28 cellular contexts compared by ENCODE assay signal in genomic region chr16:15847621-15848175, GRCh38. TPM values are rescaled to one million over a fixed set of nuclear protein-coding genes. Genes with fewer than 3 reads are reported as not detected.
DNase-seq lines count a peak whose midpoint lies in the region; ATAC-seq and TF ChIP-seq lines count a peak whose summit lies in the region.
"Had no signal": no experiment of that assay in that cellular context is flagged by ENCODE, and none has a peak within 500 bp of the region (broad histone marks: within the 10 kb centered on the region; RNA-seq: fewer than 3 reads in every experiment).

No MANE protein-coding gene starts in this region.

- H3K4me1 Mint-ChIP-seq in activated CD8-positive, alpha-beta T cell treated with anti-CD3 and anti-CD28 coated beads, Interleukin-2, amount 10 ng/mL, durations not matched to agents 7 days and 5 days (ENCODE audit: low read depth) = no peaks in the 10 kb centered on the region
- H3K4me1 Mint-ChIP-seq: CD4-positive, alpha-beta memory T cell had no signal

- H3K79me1 ChIP-seq in trophoblast cell (ENCODE audit: low read length) = no peaks in the 10 kb centered on the region

- TF ChIP-seq CTCF in coronary artery (IDR thresholded peaks at IDR 0.05) = no peak
- no peak for TF ChIP-seq CTCF in gastroesophageal sphincter (IDR thresholded peaks at IDR 0.05)
- no peak for TF ChIP-seq CTCF in tibial artery (IDR thresholded peaks at IDR 0.05)
- no peak for TF ChIP-seq CTCF in mammary epithelial cell (conservative IDR thresholded peaks at IDR 0.05 in 1 of 2, IDR thresholded peaks at IDR 0.05 in 1 of 2; ENCODE audit: extremely low read depth in 1 of 2, insufficient read depth in 1 of 2, low read depth in 1 of 2, low read length in 2 of 2)

- 23 to 33% methylated on average over 6 to 8 of the region's 9 CpGs for WGBS in gastroesophageal sphincter (ENCODE audit: low coverage in 1 of 2), 2 donors
- WGBS in trophoblast cell (ENCODE audit: extremely low coverage, insufficient coverage, insufficient read length) = no CpG with 5 or more reads among the region's 9 CpGs
- WGBS in mammary epithelial cell (ENCODE audit: low coverage, missing lambda C conversion rate) = 66% methylated on average over 9 of the region's 9 CpGs

- no peak for TF ChIP-seq POLR2A in gastroesophageal sphincter (IDR thresholded peaks at IDR 0.05)

- CTCF ChIA-PET in mammary epithelial cell (lab: Charles Lee; ENCODE audit: low non-redundant PET) = no interaction called here
- CTCF ChIA-PET in activated CD8-positive, alpha-beta T cell treated with anti-CD3 and anti-CD28 coated beads, Interleukin-2, amount 10 ng/mL, durations not matched to agents 7 days and 5 days (lab: Charles Lee) = interaction anchor here (1.0 to 1.5 kb wide), 3 partner anchors 9 to 26 kb away, joined by 3 to 4 read pairs (median 3); partner anchors contain the start of gene MYH11

- H3K14ac ChIP-seq in trophoblast cell (ENCODE audit: low read length) = no peak overlapping the region

- no peaks in the 10 kb centered on the region for H3K36me3 Mint-ChIP-seq in activated CD8-positive, alpha-beta T cell treated with anti-CD3 and anti-CD28 coated beads, Interleukin-2, amount 10 ng/mL, durations not matched to agents 7 days and 5 days (ENCODE audit: low read depth)
- H3K36me3 Mint-ChIP-seq: CD4-positive, alpha-beta memory T cell had no signal

- H2BK12ac ChIP-seq in trophoblast cell (ENCODE audit: low read length) = no peak overlapping the region

- no peak overlapping the region for H3K4me3 Mint-ChIP-seq in activated CD8-positive, alpha-beta T cell treated with anti-CD3 and anti-CD28 coated beads, Interleukin-2, amount 10 ng/mL, durations not matched to agents 7 days and 5 days
- H3K4me3 Mint-ChIP-seq: CD4-positive, alpha-beta memory T cell had no signal

- no peak overlapping the region for H4K91ac ChIP-seq in trophoblast cell (ENCODE audit: low read depth, low read length)

- intact Hi-C loops in tibial artery (cut with DNase I; ENCODE audit: low total_unique reads) (loop anchor here (5.0 kb wide), 1 partner anchor 75 kb away; no protein-coding TSS in a partner anchor), mammary epithelial cell (cut with micrococcal nuclease) (no loop called here)

- H3K27me3 Mint-ChIP-seq in activated CD8-positive, alpha-beta T cell treated with anti-CD3 and anti-CD28 coated beads, Interleukin-2, amount 10 ng/mL, durations not matched to agents 7 days and 5 days (ENCODE audit: low read depth) = peaks cover 6% of the 10 kb centered on the region
- H3K27me3 Mint-ChIP-seq: CD4-positive, alpha-beta memory T cell had no signal

- H3K36me3 ChIP-seq in gastroesophageal sphincter = peaks cover 0 to 59% of the 10 kb centered on the region in 2 donors
- H3K36me3 ChIP-seq in trophoblast cell (ENCODE audit: control insufficient read depth in 1 of 2, insufficient read depth in 2 of 2, low read length in 2 of 2) = no peaks in the 10 kb centered on the region
- peaks cover 5 to 41% (median 11%) of the 10 kb centered on the region in 3 donors for H3K36me3 ChIP-seq in tibial artery
- H3K36me3 ChIP-seq in mammary epithelial cell (ENCODE audit: insufficient read depth, low read length) = no peaks in the 10 kb centered on the region

- H3K9ac ChIP-seq in trophoblast cell (ENCODE audit: low read length) (peak overlapping the region; percentile 63), mammary epithelial cell (ENCODE audit: insufficient read depth, low read length) (no peak overlapping the region)
- H3K9ac ChIP-seq: GM23248 had no signal

- no peak overlapping the region for H2AK5ac ChIP-seq in trophoblast cell (ENCODE audit: low read length)

- no peak for TF ChIP-seq EP300 in gastroesophageal sphincter (IDR thresholded peaks at IDR 0.05)

- H3K27ac ChIP-seq in coronary artery = peak overlapping the region; percentile 87 to 88
- peak overlapping the region; percentile 74 to 95 (median 85) for H3K27ac ChIP-seq in gastroesophageal sphincter
- no peak overlapping the region for H3K27ac ChIP-seq in trophoblast cell (ENCODE audit: low read depth, low read length)
- peak overlapping the region; percentile 89 to 97 for H3K27ac ChIP-seq in tibial artery
- no peak overlapping the region for H3K27ac ChIP-seq in mammary epithelial cell (ENCODE audit: insufficient read depth, low read depth, low read length)
- H3K27ac ChIP-seq: GM23248, RWPE1 had no signal

- H4K20me1 ChIP-seq in mammary epithelial cell (ENCODE audit: insufficient read depth, low read length) = no peaks in the 10 kb centered on the region

- H2BK5ac ChIP-seq in trophoblast cell (ENCODE audit: low read depth, low read length, poor library complexity) = no peak overlapping the region

- dilution Hi-C loops in mammary epithelial cell (cut with HindIII; ENCODE audit: low sequenced_read_pairs) = no loop called here

- H2AFZ ChIP-seq in trophoblast cell (ENCODE audit: insufficient read depth, low read length, poor library complexity) (no peak overlapping the region), mammary epithelial cell (ENCODE audit: low read depth, low read length) (no peak overlapping the region)
- H2AFZ ChIP-seq: GM23248 had no signal

- no peak overlapping the region for H3K18ac ChIP-seq in trophoblast cell (ENCODE audit: low read length)

- no peak for DNase-seq in coronary artery (ENCODE audit: low spot score)
- DNase-seq in trophoblast cell = no peak
- peak in 1 of 2 donors; percentile 58 for DNase-seq in tibial artery
- no peak for DNase-seq in mammary epithelial cell
- DNase-seq in activated CD8-positive, alpha-beta T cell treated with anti-CD3 and anti-CD28 coated beads, Interleukin-2, amount 10 ng/mL, durations not matched to agents 7 days and 5 days = no peak
- DNase-seq: C1 segment of cervical spinal cord; CD4-positive, alpha-beta memory T cell; COR-L47; DMS 273 treated with DMSO at 0.1 percent for 48 hours; GF-D8; GM23248; H7; KBM-7; NCI-H1105 treated with DMSO at 0.1 percent for 48 hours; NCI-H146; NCI-H2029; NCI-H2227 treated with DMSO at 0.1 percent for 48 hours; NCI-H510A; NCI-H69; SHP77 had no signal

- H3K4me1 ChIP-seq in gastroesophageal sphincter (peaks cover 0 to 92% (median 0%) of the 10 kb centered on the region in 3 donors), trophoblast cell (ENCODE audit: control insufficient read depth in 1 of 2, insufficient read depth in 2 of 2, low read length in 2 of 2) (no peaks in the 10 kb centered on the region), tibial artery (peaks cover 0 to 99% (median 45%) of the 10 kb centered on the region in 4 donors), mammary epithelial cell (ENCODE audit: insufficient read depth, low read length) (no peaks in the 10 kb centered on the region)

- H3K27ac Mint-ChIP-seq in activated CD8-positive, alpha-beta T cell treated with anti-CD3 and anti-CD28 coated beads, Interleukin-2, amount 10 ng/mL, durations not matched to agents 7 days and 5 days = no peak overlapping the region

- H4K12ac ChIP-seq in trophoblast cell (ENCODE audit: low read depth, low read length) = no peak overlapping the region

- H3K79me2 ChIP-seq in trophoblast cell (ENCODE audit: control insufficient read depth, insufficient read depth, low read length, poor library complexity) (no peaks in the 10 kb centered on the region), mammary epithelial cell (ENCODE audit: insufficient read depth, low read length) (no peaks in the 10 kb centered on the region)

- H3K9me3 ChIP-seq in gastroesophageal sphincter (no peaks in the 10 kb centered on the region), trophoblast cell (ENCODE audit: insufficient read depth, low read depth, low read length) (no peaks in the 10 kb centered on the region), tibial artery (no peaks in the 10 kb centered on the region), mammary epithelial cell (replicated peaks; ENCODE audit: insufficient read depth, low read length) (no peaks in the 10 kb centered on the region)

- no peak overlapping the region for H3K4me2 ChIP-seq in trophoblast cell (ENCODE audit: low read length)
- H3K4me2 ChIP-seq in mammary epithelial cell (ENCODE audit: insufficient read depth, low read depth, low read length) = no peak overlapping the region

- in situ Hi-C loops in mammary epithelial cell (cut with MboI; ENCODE audit: low sequenced_read_pairs in 2 of 2) = no loop called here

- H3K27me3 ChIP-seq in gastroesophageal sphincter (no peaks in the 10 kb centered on the region), trophoblast cell (ENCODE audit: insufficient read depth, low read length) (no peaks in the 10 kb centered on the region), tibial artery (no peaks in the 10 kb centered on the region), mammary epithelial cell (ENCODE audit: insufficient read depth, low read length) (peaks cover 3% of the 10 kb centered on the region)

- H4K8ac ChIP-seq in trophoblast cell (ENCODE audit: low read depth, low read length) = no peak overlapping the region

- H3K23ac ChIP-seq in trophoblast cell (ENCODE audit: low read length) = no peak overlapping the region

- POLR2A ChIA-PET in activated CD8-positive, alpha-beta T cell treated with anti-CD3 and anti-CD28 coated beads, Interleukin-2, amount 10 ng/mL, durations not matched to agents 7 days and 5 days (lab: Charles Lee) = no interaction called here

- BruUV-seq in mammary epithelial cell (replicated peaks; lab: Mats Ljungman, UMichigan) = no TSS peak

- H3K4me3 ChIP-seq in coronary artery (peak overlapping the region; percentile 76), gastroesophageal sphincter (peak overlapping the region in 1 of 2 donors; percentile 70), trophoblast cell (ENCODE audit: low read depth, low read length) (no peak overlapping the region), tibial artery (peak overlapping the region; percentile 61 to 74), mammary epithelial cell (replicated peaks in 1 of 3; ENCODE audit: insufficient read depth in 1 of 3, low read depth in 2 of 3, low read length in 3 of 3) (no peak overlapping the region)
- H3K4me3 ChIP-seq: GM23248 had no signal

- no peak overlapping the region for H3K4ac ChIP-seq in trophoblast cell (ENCODE audit: low read depth, low read length)

- no peaks in the 10 kb centered on the region for H3K9me3 Mint-ChIP-seq in activated CD8-positive, alpha-beta T cell treated with anti-CD3 and anti-CD28 coated beads, Interleukin-2, amount 10 ng/mL, durations not matched to agents 7 days and 5 days (ENCODE audit: insufficient read depth)
- H3K9me3 Mint-ChIP-seq: CD4-positive, alpha-beta memory T cell had no signal

- ATAC-seq in gastroesophageal sphincter (peak; percentile 14), HG02840 (IDR thresholded peaks at IDR 0.05; ENCODE audit: low FRiP score, unreplicated experiment) (no peak), GM21526 (IDR thresholded peaks at IDR 0.05; ENCODE audit: low FRiP score, unreplicated experiment) (no peak)
- no peak for ATAC-seq in activated CD8-positive, alpha-beta T cell treated with anti-CD3 and anti-CD28 coated beads, Interleukin-2, amount 10 ng/mL, durations not matched to agents 7 days and 5 days
- ATAC-seq: Panc1 had no signal

- no peak overlapping the region for H2BK120ac ChIP-seq in trophoblast cell (ENCODE audit: insufficient read depth, low read length, poor library complexity)

RNA-seq across cellular contexts. Expression of gene MYH11, which starts 9.1 kb away (rescaled TPM):
- total RNA-seq in gastroesophageal sphincter (over 10,000 TPM in 3 of 4 donors, 1,000 to 10,000 TPM in 1; 7,231 to 23,237 (median 11,307) TPM), mammary epithelial cell (under 1 TPM in 1 of 2 donors, not detected in 1; 0.33 TPM)
- polyA plus RNA-seq in trophoblast cell (2013) = 0.05 and 0.12 TPM in 2 replicates
- polyA plus RNA-seq in mammary epithelial cell = not detected
- not detected for polyA minus RNA-seq in mammary epithelial cell
- total RNA-seq in activated CD8-positive, alpha-beta T cell treated with anti-CD3 and anti-CD28 coated beads, Interleukin-2, amount 10 ng/mL, durations not matched to agents 7 days and 5 days = not detected
- total RNA-seq: A673, GM23248, H7, MCF 10A, SK-MEL-5 had no signal

RNA-seq across cellular contexts. Expression of gene CEP20, which starts 40.7 kb away (rescaled TPM):
- total RNA-seq in gastroesophageal sphincter (10 to 100 TPM; 34.1 to 66.9 (median 49.6) TPM), mammary epithelial cell (10 to 100 TPM; 40.1 to 45.8 TPM)
- polyA plus RNA-seq in trophoblast cell (2013) = 32.0 and 33.0 TPM in 2 replicates
- 17.7 TPM for polyA plus RNA-seq in mammary epithelial cell
- 8.6 TPM for polyA minus RNA-seq in mammary epithelial cell
- total RNA-seq in activated CD8-positive, alpha-beta T cell treated with anti-CD3 and anti-CD28 coated beads, Interleukin-2, amount 10 ng/mL, durations not matched to agents 7 days and 5 days = 10 to 100 TPM; 38.8 to 45.0 TPM

Comparison
In these comparisons a context has a peak if more than half of its experiments do, and no peak if none do; other contexts are left out.
1. H3K27ac ChIP-seq: peak in coronary artery (2 of 2), gastroesophageal sphincter (4 of 4) and tibial artery (2 of 2); none in trophoblast cell (single experiment) and mammary epithelial cell (single experiment).
2. H3K4me3 ChIP-seq: peak in coronary artery (single experiment) and tibial artery (2 of 2); none in trophoblast cell (single experiment) and mammary epithelial cell (0 of 3).
3. RNA of gene MYH11, which starts 9.1 kb away (total RNA-seq): 7,231 to 23,237 TPM in gastroesophageal sphincter; 0.33 TPM in mammary epithelial cell and not detected in activated CD8-positive, alpha-beta T cell treated with anti-CD3 and anti-CD28 coated beads, Interleukin-2, amount 10 ng/mL, durations not matched to agents 7 days and 5 days; every median in the first group is over 1,000 times any median in the second.